In genomic region chr19:45314708-45315107, GRCh38 we compare ENCODE assay signal across 33 cellular contexts. TPM values are rescaled to one million over a fixed set of nuclear protein-coding genes. Genes with fewer than 3 reads are reported as not detected.
"Had no signal": no experiment of that assay in that cellular context is flagged by ENCODE, and none has a peak within 500 bp of the region (broad histone marks: within the 10 kb centered on the region; RNA-seq: fewer than 3 reads in every experiment).

No MANE protein-coding gene starts in this region.

- H3K4me3 Mint-ChIP-seq: activated B cell treated with CpG ODN at 0.5 μM for 24 hours; activated CD8-positive, alpha-beta T cell treated with anti-CD3 and anti-CD28 coated beads for 36 hours; activated naive CD8-positive, alpha-beta T cell; activated T-cell treated with anti-CD3 and anti-CD28 coated beads, Interleukin-2, amount 50 U/mL, for 4 hours; activated T-helper 17 cell treated with anti-CD3 and anti-CD28 coated beads, Interleukin-2, amount 50 U/mL, for 72 hours; effector memory CD8-positive, alpha-beta T cell; T-helper 17 cell; T-helper 2 cell treated with Interferon-gamma antibody and Interleukin-4, amounts not matched to agents 5 μg/mL and 100 μg/mL, for 36 hours had no signal

- H3K27me3 ChIP-seq: body of pancreas, gastroesophageal sphincter had no signal

- H3K36me3 ChIP-seq: gastroesophageal sphincter had no signal

- H3K27ac ChIP-seq: body of pancreas, esophagus muscularis mucosa, foreskin keratinocyte, gastroesophageal sphincter, heart left ventricle, VCaP had no signal

- H3K4me1 ChIP-seq: body of pancreas, foreskin keratinocyte had no signal

- H3K9me3 ChIP-seq: body of pancreas, esophagus muscularis mucosa, gastroesophageal sphincter, heart left ventricle had no signal

- DNase-seq: activated B cell treated with CpG ODN at 0.5 μM for 24 hours; activated CD4-positive, alpha-beta T cell treated with anti-CD3 and anti-CD28 coated beads for 48 hours; activated CD4-positive, alpha-beta T cell treated with anti-CD3 and anti-CD28 coated beads, Interleukin-2, amount 50 U/mL, for 1 hour; activated CD4-positive, alpha-beta T cell treated with anti-CD3 and anti-CD28 coated beads, Interleukin-2, amount 50 U/mL, for 48 hours; activated CD8-positive, alpha-beta memory T cell treated with anti-CD3 and anti-CD28 coated beads for 24 hours; activated CD8-positive, alpha-beta T cell treated with anti-CD3 and anti-CD28 coated beads for 36 hours; activated effector memory CD4-positive, alpha-beta T cell treated with Interleukin-2 at 50 U/mL for 16 hours; activated gamma-delta T cell treated with Interleukin-2 at 50 U/mL for 16 hours; activated naive CD4-positive, alpha-beta T cell treated with anti-CD3 and anti-CD28 coated beads, Interleukin-2, amount 50 U/mL, for 16 hours; activated naive CD4-positive, alpha-beta T cell treated with Interleukin-2 at 50 U/mL for 16 hours; activated T-cell treated with anti-CD3 and anti-CD28 coated beads, Interleukin-2, amount 50 U/mL, for 4 hours; amygdala; aorta; body of pancreas; caudate nucleus; cortex of kidney; dermis blood vessel endothelial cell; effector CD4-positive, alpha-beta T cell; effector memory CD8-positive, alpha-beta T cell; erythroblast; foreskin keratinocyte; heart left ventricle; T-helper 1 cell; T-helper 17 cell; T1000 had no signal

- H3K4me3 ChIP-seq: body of pancreas, esophagus muscularis mucosa, gastroesophageal sphincter, heart left ventricle had no signal

- ATAC-seq: activated CD4-positive, CD25-positive, alpha-beta regulatory T cell treated with anti-CD3 and anti-CD28 coated beads, Interleukin-2, amount 50 U/mL, for 24 hours; activated CD8-positive, alpha-beta T cell treated with anti-CD3 and anti-CD28 coated beads for 36 hours; activated T-cell treated with anti-CD3 and anti-CD28 coated beads, Interleukin-2, amount 50 U/mL, for 4 hours; activated T-helper 17 cell treated with anti-CD3 and anti-CD28 coated beads, Interleukin-2, amount 50 U/mL, for 72 hours; body of pancreas; effector memory CD8-positive, alpha-beta T cell; foreskin keratinocyte; gastroesophageal sphincter; heart left ventricle; T-helper 17 cell had no signal

- H3K36me3 Mint-ChIP-seq: activated naive CD8-positive, alpha-beta T cell had no signal

- H3K9me3 Mint-ChIP-seq: activated B cell treated with CpG ODN at 0.5 μM for 24 hours; activated CD8-positive, alpha-beta T cell treated with anti-CD3 and anti-CD28 coated beads for 36 hours; activated T-cell treated with anti-CD3 and anti-CD28 coated beads, Interleukin-2, amount 50 U/mL, for 4 hours; activated T-helper 17 cell treated with anti-CD3 and anti-CD28 coated beads, Interleukin-2, amount 50 U/mL, for 72 hours; effector memory CD8-positive, alpha-beta T cell; T-helper 2 cell treated with Interferon-gamma antibody and Interleukin-4, amounts not matched to agents 5 μg/mL and 100 μg/mL, for 36 hours had no signal

- H3K4me1 Mint-ChIP-seq: activated B cell treated with CpG ODN at 0.5 μM for 24 hours; activated T-helper 17 cell treated with anti-CD3 and anti-CD28 coated beads, Interleukin-2, amount 50 U/mL, for 72 hours had no signal

- H3K27ac Mint-ChIP-seq: activated B cell treated with CpG ODN at 0.5 μM for 24 hours; activated CD8-positive, alpha-beta T cell treated with anti-CD3 and anti-CD28 coated beads for 36 hours; activated naive CD8-positive, alpha-beta T cell; activated T-helper 17 cell treated with anti-CD3 and anti-CD28 coated beads, Interleukin-2, amount 50 U/mL, for 72 hours; effector memory CD8-positive, alpha-beta T cell; T-helper 17 cell; T-helper 2 cell treated with Interferon-gamma antibody and Interleukin-4, amounts not matched to agents 5 μg/mL and 100 μg/mL, for 36 hours had no signal

RNA-seq across cellular contexts. Expression of gene CKM, which starts 8.0 kb away (rescaled TPM):
- total RNA-seq: activated B cell treated with CpG ODN at 0.5 μM for 24 hours; activated CD8-positive, alpha-beta T cell treated with anti-CD3 and anti-CD28 coated beads for 36 hours; activated T-cell treated with anti-CD3 and anti-CD28 coated beads, Interleukin-2, amount 50 U/mL, for 4 hours; activated T-helper 17 cell treated with anti-CD3 and anti-CD28 coated beads, Interleukin-2, amount 50 U/mL, for 72 hours; aorta; body of pancreas; chondrocyte; dermis blood vessel endothelial cell; foreskin keratinocyte; T-helper 17 cell had no signal
- polyA plus RNA-seq: foreskin keratinocyte had no signal

RNA-seq across cellular contexts. Expression of gene KLC3, which starts 25.8 kb away (rescaled TPM):
- total RNA-seq: activated B cell treated with CpG ODN at 0.5 μM for 24 hours; activated CD8-positive, alpha-beta T cell treated with anti-CD3 and anti-CD28 coated beads for 36 hours; activated T-cell treated with anti-CD3 and anti-CD28 coated beads, Interleukin-2, amount 50 U/mL, for 4 hours; aorta; esophagus muscularis mucosa; T-helper 17 cell had no signal
- polyA plus RNA-seq: aorta had no signal
